5 cellular contexts compared by ENCODE assay signal in genomic region chr17:81831957-81832607, GRCh38. TPM values are rescaled to one million over a fixed set of nuclear protein-coding genes. Genes with fewer than 3 reads are reported as not detected.
A peak's percentile ranks its signal among the peaks of the same experiment; 100 is the strongest.
DNase-seq lines count a peak whose midpoint lies in the region; ATAC-seq and TF ChIP-seq lines count a peak whose summit lies in the region.

No MANE protein-coding gene starts in this region.

- ATAC-seq in HG03045 (IDR thresholded peaks at IDR 0.05; ENCODE audit: unreplicated experiment) (peak; percentile 7), T-helper 17 cell (peak; percentile 69)

- intact Hi-C loops in spleen (cut with DNase I; ENCODE audit: low total_unique reads): no loop called here

- TF ChIP-seq CTCF in spleen (IDR thresholded peaks at IDR 0.05 in 8 of 11, conservative IDR thresholded peaks at IDR 0.05 in 3 of 11): no peak

- H3K4me1 Mint-ChIP-seq in T-helper 17 cell: peaks cover 20% of the 10 kb centered on the region

- H3K27ac Mint-ChIP-seq in T-helper 17 cell: peak overlapping the region; percentile 96

- H3K4me3 ChIP-seq in spleen: peak overlapping the region; percentile 74 to 93 (median 84)

- peak overlapping the region; percentile 95 for H3K4me3 Mint-ChIP-seq in T-helper 17 cell

- peaks cover 0 to 8% (median 0%) of the 10 kb centered on the region in 6 donors for H3K36me3 ChIP-seq in spleen

- DNase-seq in T-helper 17 cell: peak; percentile 30 to 40 (median 32)
- DNase-seq in epithelial cell of prostate (ENCODE audit: low read depth, low spot score): no peak
- DNase-seq in spleen: peak; percentile 83
- DNase-seq in mesenteric fat pad (ENCODE audit: low spot score): no peak

- H3K36me3 Mint-ChIP-seq in T-helper 17 cell (ENCODE audit: low read depth): peaks cover 2% of the 10 kb centered on the region

- H3K27me3 Mint-ChIP-seq in T-helper 17 cell: no peaks in the 10 kb centered on the region

- H3K27ac ChIP-seq in epithelial cell of prostate: peak overlapping the region; percentile 83
- H3K27ac ChIP-seq in spleen: peak overlapping the region; percentile 70 to 95 (median 88)

- H3K27me3 ChIP-seq in spleen (replicated peaks in 1 of 7): no peaks in the 10 kb centered on the region

- H3K9me3 ChIP-seq in T-helper 17 cell (ENCODE audit: control insufficient read depth, low read length, poor library complexity, severe bottlenecking) (no peaks in the 10 kb centered on the region), spleen (no peaks in the 10 kb centered on the region)

- peaks cover 17 to 68% (median 44%) of the 10 kb centered on the region in 6 donors for H3K4me1 ChIP-seq in spleen

- WGBS in spleen, 5 donors: 14 to 24% (median 17%) methylated on average over 18 of the region's 18 CpGs

- TF ChIP-seq POLR2A in spleen (IDR thresholded peaks at IDR 0.05): no peak

RNA-seq across cellular contexts. Expression of gene MCRIP1, which starts 1.0 kb away (rescaled TPM):
- 10 to 100 TPM; 50.3 to 51.9 TPM for total RNA-seq in T-helper 17 cell
- total RNA-seq in spleen: 10 to 100 TPM; 47.5 to 71.3 (median 52.6) TPM
- 100 to 1,000 TPM in 2 of 3 donors, 10 to 100 TPM in 1; 75.9 to 182 (median 111) TPM for polyA plus RNA-seq in spleen
- 63.2 TPM for total RNA-seq in mesenteric fat pad

RNA-seq across cellular contexts. Expression of gene PPP1R27, which starts 2.8 kb away (rescaled TPM):
- total RNA-seq in T-helper 17 cell: not detected
- not detected for total RNA-seq in spleen
- under 1 TPM in 2 of 3 donors, not detected in 1; 0.09 to 0.39 TPM for polyA plus RNA-seq in spleen
- not detected for total RNA-seq in mesenteric fat pad

RNA-seq across cellular contexts. Expression of gene GCGR, which starts 28.1 kb away (rescaled TPM):
- total RNA-seq in T-helper 17 cell: not detected
- under 1 TPM in 1 of 7 donors, not detected in 6; 0.37 TPM for total RNA-seq in spleen
- under 1 TPM; 0.06 to 0.15 (median 0.13) TPM for polyA plus RNA-seq in spleen
- 0.26 TPM for total RNA-seq in mesenteric fat pad

RNA-seq across cellular contexts. Expression of gene P4HB, which starts 28.3 kb away (rescaled TPM):
- total RNA-seq in T-helper 17 cell (100 to 1,000 TPM; 281 to 320 TPM), spleen (1,000 to 10,000 TPM in 3 of 7 donors, 100 to 1,000 TPM in 4; 561 to 1,208 (median 823) TPM), mesenteric fat pad (575 TPM)
- 100 to 1,000 TPM; 161 to 366 (median 188) TPM for polyA plus RNA-seq in spleen

RNA-seq across cellular contexts. Expression of gene ARHGDIA, which starts 39.1 kb away (rescaled TPM):
- total RNA-seq in T-helper 17 cell: 100 to 1,000 TPM; 564 to 643 TPM
- total RNA-seq in spleen: 100 to 1,000 TPM; 155 to 392 (median 293) TPM
- polyA plus RNA-seq in spleen: 100 to 1,000 TPM; 131 to 261 (median 137) TPM
- total RNA-seq in mesenteric fat pad: 521 TPM

Comparison
In these comparisons a context has a peak if more than half of its experiments do, and no peak if none do; other contexts are left out.
1. DNase-seq: peak in T-helper 17 cell (3 of 3) and spleen (single experiment); none in epithelial cell of prostate (single experiment) and mesenteric fat pad (single experiment).